8 cellular contexts compared by ENCODE assay signal in the genomic region with DNA sequence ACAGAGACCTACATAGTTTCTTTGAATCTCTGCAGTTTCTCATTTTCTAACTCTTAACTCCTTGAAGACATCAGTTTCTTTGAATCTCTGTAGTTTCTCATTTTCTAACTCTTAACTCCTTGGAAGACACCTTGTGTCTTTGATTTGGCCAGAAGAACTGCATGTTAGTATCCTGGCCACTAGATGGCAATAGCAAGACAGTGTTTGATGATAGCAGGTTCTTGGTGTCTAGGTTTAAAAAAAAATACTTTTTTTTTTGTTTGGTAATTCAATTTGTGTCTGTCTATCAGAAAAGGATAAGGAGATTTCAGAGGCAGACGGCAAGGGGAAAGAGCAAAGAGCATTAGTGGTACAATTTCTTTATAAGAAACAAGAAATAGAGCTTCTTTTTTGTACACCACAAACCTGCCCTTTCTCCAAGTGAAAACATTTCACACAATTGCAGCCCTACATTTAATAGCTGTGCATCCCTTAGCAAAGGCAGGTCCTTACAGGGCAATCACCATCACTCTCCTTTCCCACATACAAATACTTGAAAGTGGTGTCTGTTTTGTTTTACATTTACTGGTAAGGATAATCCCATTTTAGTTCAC.
DNase-seq lines count a peak whose midpoint lies in the region; ATAC-seq, FAIRE-seq and TF ChIP-seq lines count a peak whose summit lies in the region.

No MANE protein-coding gene starts in this region.

- peak; percentile 49 to 63 for TF ChIP-seq RAD21 in K562 (CRISPR knock-in tag; conservative IDR thresholded peaks at IDR 0.05 in 1 of 2, IDR thresholded peaks at IDR 0.05 in 1 of 2)
- TF ChIP-seq RAD21 in liver (IDR thresholded peaks at IDR 0.05): peak; percentile 74 to 83

- H3K4me3 ChIP-seq in GM12875 (ENCODE audit: low read depth, low read length): no peak overlapping the region
- no peak overlapping the region for H3K4me3 ChIP-seq in K562
- no peak overlapping the region for H3K4me3 ChIP-seq in liver (ENCODE audit: low read depth in 1 of 3, low read length in 3 of 3)

- intact Hi-C loops in K562 (cut with micrococcal nuclease): loop anchor here (1.0 kb wide), 1 partner anchor 1757 kb away; no protein-coding TSS in a partner anchor
- intact Hi-C loops in posterior vena cava (cut with DNase I): no loop called here

- no peaks in the 10 kb centered on the region for H3K9me3 ChIP-seq in K562 (replicated peaks; ENCODE audit: control insufficient read depth, insufficient read depth, low read depth, low read length)
- H3K9me3 ChIP-seq in liver (ENCODE audit: control insufficient read depth in 4 of 4, low read length in 3 of 4): no peaks in the 10 kb centered on the region

- 0% methylated on average over 1 of the region's 1 CpG for WGBS in K562 (ENCODE audit: insufficient coverage, low coverage, missing lambda C conversion rate)
- WGBS in liver: 0% methylated on average over 1 of the region's 1 CpG

- no peaks in the 10 kb centered on the region for H4K20me1 ChIP-seq in K562 (replicated peaks; ENCODE audit: control insufficient read depth, insufficient read depth, low read length)

- no TSS peak for BruUV-seq in K562 (replicated peaks; lab: Mats Ljungman, UMichigan)

- H3K4me1 ChIP-seq in K562 (replicated peaks in 1 of 2; ENCODE audit: control insufficient read depth in 2 of 2, insufficient read depth in 2 of 2, low read length in 2 of 2) (no peaks in the 10 kb centered on the region), liver (ENCODE audit: control insufficient read depth in 4 of 4, insufficient read depth in 4 of 4, low read length in 3 of 4) (no peaks in the 10 kb centered on the region)

- no peak for TF ChIP-seq EP300 in K562 (IDR thresholded peaks at IDR 0.05; ENCODE audit: low read length)

- no peak overlapping the region for H3K9ac ChIP-seq in K562 (ENCODE audit: insufficient read depth in 1 of 2, low read depth in 2 of 2, low read length in 2 of 2)
- H3K9ac ChIP-seq in liver (ENCODE audit: low read depth in 1 of 2, low read length in 2 of 2): no peak overlapping the region

- no peak overlapping the region for H2AFZ ChIP-seq in K562 (ENCODE audit: low read depth, low read length)

- POLR2A ChIA-PET in K562 (lab: Yijun Ruan, JAX): no interaction called here

- H3K27me3 ChIP-seq in K562 (ENCODE audit: control insufficient read depth in 2 of 2, insufficient read depth in 2 of 2, low read length in 2 of 2) (no peaks in the 10 kb centered on the region), liver (ENCODE audit: control insufficient read depth in 4 of 4, insufficient read depth in 4 of 4, low read length in 3 of 4) (no peaks in the 10 kb centered on the region)

- no peak for TF ChIP-seq POLR2A in K562 (conservative IDR thresholded peaks at IDR 0.05)

- in situ Hi-C loops in ACHN (cut with HindIII; ENCODE audit: low pct_ligation_motif_present, low pct_unique_long_range_greater_than_20kb, low sequenced_read_pairs): no loop called here
- in situ Hi-C loops in K562 (cut with MboI): no loop called here

- no peaks in the 10 kb centered on the region for H3K9me1 ChIP-seq in K562 (ENCODE audit: control insufficient read depth, insufficient read depth, low read length)

- H3K79me2 ChIP-seq in K562 (ENCODE audit: control insufficient read depth, insufficient read depth, low read length): no peaks in the 10 kb centered on the region

- no peak overlapping the region for H3K27ac ChIP-seq in K562 (ENCODE audit: extremely low read depth, low read depth, low read length)
- no peak overlapping the region for H3K27ac ChIP-seq in liver (ENCODE audit: low read depth in 1 of 2, low read length in 2 of 2)

- ATAC-seq in HG02973 (IDR thresholded peaks at IDR 0.05; ENCODE audit: unreplicated experiment): peak; percentile 82
- no peak for ATAC-seq in K562

- no peaks in the 10 kb centered on the region for H3K36me3 ChIP-seq in K562 (ENCODE audit: control insufficient read depth, insufficient read depth, low read length)
- no peaks in the 10 kb centered on the region for H3K36me3 ChIP-seq in liver (ENCODE audit: control insufficient read depth in 4 of 4, insufficient read depth in 3 of 4, low read depth in 1 of 4, low read length in 3 of 4)

- H3K4me2 ChIP-seq in K562 (ENCODE audit: insufficient read depth, low read length): no peak overlapping the region

- DNase-seq in ACHN (peak; percentile 71), NCI-H2196 treated with DMSO at 0.1 percent for 48 hours (lab: John Stamatoyannopoulos, UW; ENCODE audit: unreplicated experiment) (peak; percentile 7), K562 (ENCODE audit: extremely low read depth in 1 of 4, low spot score in 3 of 4) (peak; percentile 18 to 36 (median 22)), posterior vena cava (ENCODE audit: low spot score) (no peak)
- DNase-seq in activated CD4-positive, CD25-positive, alpha-beta regulatory T cell (lab: John Stamatoyannopoulos, UW): no peak

- peak; percentile 75 for FAIRE-seq in K562 (lab: Jason Lieb, UNC)

- TF ChIP-seq CTCF in GM12875 (IDR thresholded peaks at IDR 0.05; ENCODE audit: borderline replicate concordance, insufficient read depth, low read depth, low read length) (peak; percentile 67; the same call in 1 of the 2 replicates), K562 (IDR thresholded peaks at IDR 0.05 in 2 of 3, conservative IDR thresholded peaks at IDR 0.05 in 1 of 3; ENCODE audit: insufficient read depth in 2 of 3, low read depth in 1 of 3, low read length in 3 of 3) (peak; percentile 25 to 69 (median 55); a peak in 5 of 6 replicates), liver (IDR thresholded peaks at IDR 0.05; ENCODE audit: low read depth, low read length, missing input control) (peak; percentile 68)

- CTCF ChIA-PET in K562 (lab: Yijun Ruan, JAX; ENCODE audit: low intra/inter-chr PET ratio): interaction anchor here (0.5 kb wide), 1 partner anchor 1291 kb away, joined by 3 read pairs; no protein-coding TSS in a partner anchor

TF ChIP-seq in K562, 482 proteins besides CTCF, POLR2A, EP300 and RAD21:
- TF ChIP-seq NFE2 (IDR thresholded peaks at IDR 0.05; ENCODE audit: low read depth): no peak
- TF ChIP-seq, protein P1, sequence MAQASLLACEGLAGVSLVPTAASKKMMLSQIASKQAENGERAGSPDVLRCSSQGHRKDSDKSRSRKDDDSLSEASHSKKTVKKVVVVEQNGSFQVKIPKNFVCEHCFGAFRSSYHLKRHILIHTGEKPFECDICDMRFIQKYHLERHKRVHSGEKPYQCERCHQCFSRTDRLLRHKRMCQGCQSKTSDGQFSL (CRISPR knock-in tag; IDR thresholded peaks at IDR 0.05): no peak
- TF ChIP-seq, protein P1 (tag; IDR thresholded peaks at IDR 0.05): no peak
- 0 out of 2 replicates have a peak, but pooled peaks have one; percentile 26 for TF ChIP-seq SMC3 (conservative IDR thresholded peaks at IDR 0.05; ENCODE audit: insufficient read depth, low read depth, low read length)
- TF ChIP-seq TAF15 (IDR thresholded peaks at IDR 0.05; ENCODE audit: low read depth, low read length): no peak
- no peak for TF ChIP-seq ZSCAN32 (CRISPR knock-in tag; IDR thresholded peaks at IDR 0.05)
- TF ChIP-seq GATA2 (CRISPR knock-in tag; IDR thresholded peaks at IDR 0.05): no peak
TF ChIP-seq in K562: peak in this region for 1.

TF ChIP-seq in liver, 16 proteins besides CTCF, POLR2A, EP300 and RAD21:
- TF ChIP-seq TAF1 (conservative IDR thresholded peaks at IDR 0.05): no peak
- no peak for TF ChIP-seq YY1 (IDR thresholded peaks at IDR 0.05)
- TF ChIP-seq SP1 (IDR thresholded peaks at IDR 0.05): no peak
- TF ChIP-seq GABPA (IDR thresholded peaks at IDR 0.05 in 1 of 2, conservative IDR thresholded peaks at IDR 0.05 in 1 of 2): no peak
- no peak for TF ChIP-seq RXRA (IDR thresholded peaks at IDR 0.05)
- TF ChIP-seq, protein P2, sequence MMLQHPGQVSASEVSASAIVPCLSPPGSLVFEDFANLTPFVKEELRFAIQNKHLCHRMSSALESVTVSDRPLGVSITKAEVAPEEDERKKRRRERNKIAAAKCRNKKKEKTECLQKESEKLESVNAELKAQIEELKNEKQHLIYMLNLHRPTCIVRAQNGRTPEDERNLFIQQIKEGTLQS (IDR thresholded peaks at IDR 0.05): no peak
- TF ChIP-seq, protein P3, sequence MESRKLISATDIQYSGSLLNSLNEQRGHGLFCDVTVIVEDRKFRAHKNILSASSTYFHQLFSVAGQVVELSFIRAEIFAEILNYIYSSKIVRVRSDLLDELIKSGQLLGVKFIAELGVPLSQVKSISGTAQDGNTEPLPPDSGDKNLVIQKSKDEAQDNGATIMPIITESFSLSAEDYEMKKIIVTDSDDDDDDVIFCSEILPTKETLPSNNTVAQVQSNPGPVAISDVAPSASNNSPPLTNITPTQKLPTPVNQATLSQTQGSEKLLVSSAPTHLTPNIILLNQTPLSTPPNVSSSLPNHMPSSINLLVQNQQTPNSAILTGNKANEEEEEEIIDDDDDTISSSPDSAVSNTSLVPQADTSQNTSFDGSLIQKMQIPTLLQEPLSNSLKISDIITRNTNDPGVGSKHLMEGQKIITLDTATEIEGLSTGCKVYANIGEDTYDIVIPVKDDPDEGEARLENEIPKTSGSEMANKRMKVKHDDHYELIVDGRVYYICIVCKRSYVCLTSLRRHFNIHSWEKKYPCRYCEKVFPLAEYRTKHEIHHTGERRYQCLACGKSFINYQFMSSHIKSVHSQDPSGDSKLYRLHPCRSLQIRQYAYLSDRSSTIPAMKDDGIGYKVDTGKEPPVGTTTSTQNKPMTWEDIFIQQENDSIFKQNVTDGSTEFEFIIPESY (IDR thresholded peaks at IDR 0.05): no peak
- TF ChIP-seq JUND (IDR thresholded peaks at IDR 0.05): no peak
- TF ChIP-seq, protein P4, sequence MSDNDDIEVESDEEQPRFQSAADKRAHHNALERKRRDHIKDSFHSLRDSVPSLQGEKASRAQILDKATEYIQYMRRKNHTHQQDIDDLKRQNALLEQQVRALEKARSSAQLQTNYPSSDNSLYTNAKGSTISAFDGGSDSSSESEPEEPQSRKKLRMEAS (IDR thresholded peaks at IDR 0.05): no peak
- no peak for TF ChIP-seq FOXA2 (IDR thresholded peaks at IDR 0.05)
- no peak for TF ChIP-seq NR2F2 (IDR thresholded peaks at IDR 0.05)

Comparison
In these comparisons a context has a peak if more than half of its experiments do, and no peak if none do; other contexts are left out.
1. DNase-seq: peak in ACHN (single experiment), NCI-H2196 treated with DMSO at 0.1 percent for 48 hours (single experiment) and K562 (4 of 4); none in activated CD4-positive, CD25-positive, alpha-beta regulatory T cell (0 of 4) and posterior vena cava (single experiment).
2. Peak in every context shown above with its lines, with median percentiles within 50 percentile points of each other: CTCF ChIP-seq.